8 cellular contexts compared by ENCODE assay signal in genomic region chr10:83991986-83992753, GRCh38.
DNase-seq lines count a peak whose midpoint lies in the region; ATAC-seq lines count a peak whose summit lies in the region.

No MANE protein-coding gene starts in this region.

- DNase-seq in activated T-cell treated with anti-CD3 and anti-CD28 coated beads, Interleukin-2, amount 50 U/mL, for 72 hours = peak; percentile 1 to 12
- no peak for DNase-seq in activated T-cell treated with anti-CD3 and anti-CD28 coated beads, Interleukin-2, amount 50 U/mL, for 4 hours
- DNase-seq in OCI-M1 (lab: John Stamatoyannopoulos, UW) (peak; percentile 77), iPS-NIHi7 (ENCODE audit: extremely low spot score) (peak; percentile 75), NCI-H2029 (lab: John Stamatoyannopoulos, UW) (no peak), left ventricle myocardium superior (no peak)

- H3K4me1 Mint-ChIP-seq in activated T-cell treated with anti-CD3 and anti-CD28 coated beads, Interleukin-2, amount 50 U/mL, for 72 hours (ENCODE audit: low read depth) = no peaks in the 10 kb centered on the region
- peaks cover 3% of the 10 kb centered on the region for H3K4me1 Mint-ChIP-seq in activated T-cell treated with anti-CD3 and anti-CD28 coated beads, Interleukin-2, amount 50 U/mL, for 4 hours (ENCODE audit: low read depth)

- ATAC-seq in activated T-cell treated with anti-CD3 and anti-CD28 coated beads, Interleukin-2, amount 50 U/mL, for 72 hours (replicated peaks in 1 of 2) = no peak
- ATAC-seq in activated T-cell treated with anti-CD3 and anti-CD28 coated beads, Interleukin-2, amount 50 U/mL, for 4 hours = no peak
- peak; percentile 35 for ATAC-seq in HG02884 (IDR thresholded peaks at IDR 0.05; ENCODE audit: unreplicated experiment)
- ATAC-seq in HG02763 (IDR thresholded peaks at IDR 0.05; ENCODE audit: unreplicated experiment) = no peak
- no peak for ATAC-seq in left ventricle myocardium superior

- H3K36me3 Mint-ChIP-seq in activated T-cell treated with anti-CD3 and anti-CD28 coated beads, Interleukin-2, amount 50 U/mL, for 72 hours (ENCODE audit: insufficient read depth in 2 of 2) = no peaks in the 10 kb centered on the region
- H3K36me3 Mint-ChIP-seq in activated T-cell treated with anti-CD3 and anti-CD28 coated beads, Interleukin-2, amount 50 U/mL, for 4 hours (ENCODE audit: insufficient read depth) = no peaks in the 10 kb centered on the region

- no peak overlapping the region for H3K4me3 Mint-ChIP-seq in activated T-cell treated with anti-CD3 and anti-CD28 coated beads, Interleukin-2, amount 50 U/mL, for 72 hours
- H3K4me3 Mint-ChIP-seq in activated T-cell treated with anti-CD3 and anti-CD28 coated beads, Interleukin-2, amount 50 U/mL, for 4 hours = no peak overlapping the region

- H3K27ac Mint-ChIP-seq in activated T-cell treated with anti-CD3 and anti-CD28 coated beads, Interleukin-2, amount 50 U/mL, for 72 hours = no peak overlapping the region

- intact Hi-C loops in left ventricle myocardium superior (cut with micrococcal nuclease) = no loop called here

- H3K27me3 Mint-ChIP-seq in activated T-cell treated with anti-CD3 and anti-CD28 coated beads, Interleukin-2, amount 50 U/mL, for 72 hours (ENCODE audit: low read depth) = peaks cover 7% of the 10 kb centered on the region
- H3K27me3 Mint-ChIP-seq in activated T-cell treated with anti-CD3 and anti-CD28 coated beads, Interleukin-2, amount 50 U/mL, for 4 hours (ENCODE audit: low read depth) = peaks cover 4% of the 10 kb centered on the region

- no peaks in the 10 kb centered on the region for H3K9me3 Mint-ChIP-seq in activated T-cell treated with anti-CD3 and anti-CD28 coated beads, Interleukin-2, amount 50 U/mL, for 72 hours
- no peaks in the 10 kb centered on the region for H3K9me3 Mint-ChIP-seq in activated T-cell treated with anti-CD3 and anti-CD28 coated beads, Interleukin-2, amount 50 U/mL, for 4 hours

Comparison
In these comparisons a context has a peak if more than half of its experiments do, and no peak if none do; other contexts are left out.
1. DNase-seq: peak in activated T-cell treated with anti-CD3 and anti-CD28 coated beads, Interleukin-2, amount 50 U/mL, for 72 hours (2 of 2), OCI-M1 (single experiment) and iPS-NIHi7 (single experiment); none in activated T-cell treated with anti-CD3 and anti-CD28 coated beads, Interleukin-2, amount 50 U/mL, for 4 hours (single experiment), NCI-H2029 (single experiment) and left ventricle myocardium superior (single experiment).